25 cellular contexts compared by ENCODE assay signal in genomic region chr5:35333366-35333765, GRCh38.
"Had no signal": no experiment of that assay in that cellular context is flagged by ENCODE, and none has a peak within 500 bp of the region (broad histone marks: within the 10 kb centered on the region; RNA-seq: fewer than 3 reads in every experiment).

No MANE protein-coding gene starts in this region.

- H3K4me3 ChIP-seq: colonic mucosa, coronary artery, dorsolateral prefrontal cortex, esophagus muscularis mucosa, esophagus squamous epithelium, gastrocnemius medialis, gastroesophageal sphincter, heart left ventricle, heart right ventricle had no signal

- H3K36me3 ChIP-seq: colonic mucosa, esophagus muscularis mucosa, esophagus squamous epithelium, gastrocnemius medialis, gastroesophageal sphincter, heart left ventricle, heart right ventricle had no signal

- H3K4me1 ChIP-seq: colonic mucosa, esophagus muscularis mucosa, foreskin keratinocyte, gastrocnemius medialis, gastroesophageal sphincter, heart left ventricle, heart right ventricle had no signal

- H3K27me3 ChIP-seq: colonic mucosa, dorsolateral prefrontal cortex, esophagus muscularis mucosa, esophagus squamous epithelium, foreskin keratinocyte, gastrocnemius medialis, gastroesophageal sphincter, heart left ventricle, heart right ventricle had no signal

- DNase-seq: colonic mucosa; cortex of kidney; dermis blood vessel endothelial cell; dorsolateral prefrontal cortex; effector CD4-positive, alpha-beta T cell; effector CD8-positive, alpha-beta T cell; effector memory CD4-positive, alpha-beta T cell; effector memory CD8-positive, alpha-beta T cell; endodermal cell; erythroblast; esophagus squamous epithelium; foreskin fibroblast; foreskin keratinocyte; foreskin melanocyte; gastrocnemius medialis; glutamatergic neuron; head of caudate nucleus; heart left ventricle; heart right ventricle had no signal

- H3K27ac ChIP-seq: colonic mucosa, coronary artery, dorsolateral prefrontal cortex, epithelial cell of prostate, esophagus muscularis mucosa, esophagus squamous epithelium, foreskin keratinocyte, gastrocnemius medialis, gastroesophageal sphincter, heart left ventricle, heart right ventricle had no signal

- ATAC-seq: effector memory CD8-positive, alpha-beta T cell; esophagus mucosa; foreskin keratinocyte; gastrocnemius medialis; gastroesophageal sphincter; heart left ventricle; heart right ventricle had no signal

- FAIRE-seq: endothelial cell of umbilical vein had no signal

- H3K9me3 ChIP-seq: colonic mucosa, esophagus muscularis mucosa, esophagus squamous epithelium, gastrocnemius medialis, gastroesophageal sphincter, heart left ventricle had no signal
